ENCODE assay signal across 14 cellular contexts in genomic region chr14:90818715-90819114, GRCh38. TPM values are rescaled to one million over a fixed set of nuclear protein-coding genes. Genes with fewer than 3 reads are reported as not detected.
DNase-seq lines count a peak whose midpoint lies in the region; ATAC-seq and TF ChIP-seq lines count a peak whose summit lies in the region.
"Had no signal": no experiment of that assay in that cellular context is flagged by ENCODE, and none has a peak within 500 bp of the region (broad histone marks: within the 10 kb centered on the region; RNA-seq: fewer than 3 reads in every experiment).

No MANE protein-coding gene starts in this region.

- TF ChIP-seq CTCF in right lobe of liver (IDR thresholded peaks at IDR 0.05) (no peak), heart right ventricle (IDR thresholded peaks at IDR 0.05) (no peak)

- peak overlapping the region; percentile 21 for H3K14ac ChIP-seq in trophoblast cell (ENCODE audit: low read length)

- ATAC-seq in left lobe of liver (peak; percentile 28), right lobe of liver (peak; percentile 37 to 43 (median 40)), heart right ventricle (no peak)
- no peak for ATAC-seq in activated T-cell treated with anti-CD3 and anti-CD28 coated beads, Interleukin-2, amount 50 U/mL, for 72 hours (replicated peaks in 1 of 2)
- ATAC-seq: CD8-positive, alpha-beta T cell had no signal

- no peak overlapping the region for H3K4me3 ChIP-seq in right lobe of liver
- H3K4me3 ChIP-seq in trophoblast cell (ENCODE audit: low read depth, low read length), result no peak overlapping the region
- no peak overlapping the region for H3K4me3 ChIP-seq in heart right ventricle
- H3K4me3 ChIP-seq: HAP-1 had no signal

- H3K36me3 Mint-ChIP-seq in activated T-cell treated with anti-CD3 and anti-CD28 coated beads, Interleukin-2, amount 50 U/mL, for 72 hours (ENCODE audit: insufficient read depth in 2 of 2), result peaks cover 0 to 3% of the 10 kb centered on the region in 2 donors
- H3K36me3 Mint-ChIP-seq: CD4-positive, CD25-positive, alpha-beta regulatory T cell; CD8-positive, alpha-beta T cell had no signal

- peaks cover under 1 to 3% of the 10 kb centered on the region in 2 donors for H3K9me3 Mint-ChIP-seq in activated T-cell treated with anti-CD3 and anti-CD28 coated beads, Interleukin-2, amount 50 U/mL, for 72 hours

- no peaks in the 10 kb centered on the region for H3K36me3 ChIP-seq in right lobe of liver
- H3K36me3 ChIP-seq in trophoblast cell (ENCODE audit: control insufficient read depth in 1 of 2, insufficient read depth in 2 of 2, low read length in 2 of 2), result no peaks in the 10 kb centered on the region
- H3K36me3 ChIP-seq in heart right ventricle, result no peaks in the 10 kb centered on the region
- H3K36me3 ChIP-seq: HAP-1 had no signal

- H3K79me2 ChIP-seq in trophoblast cell (ENCODE audit: control insufficient read depth, insufficient read depth, low read length, poor library complexity), result peaks cover 11% of the 10 kb centered on the region

- no peaks in the 10 kb centered on the region for H3K27me3 ChIP-seq in right lobe of liver
- H3K27me3 ChIP-seq in trophoblast cell (ENCODE audit: insufficient read depth, low read length), result no peaks in the 10 kb centered on the region
- no peaks in the 10 kb centered on the region for H3K27me3 ChIP-seq in heart right ventricle

- no peak overlapping the region for H3K27ac Mint-ChIP-seq in activated T-cell treated with anti-CD3 and anti-CD28 coated beads, Interleukin-2, amount 50 U/mL, for 72 hours
- H3K27ac Mint-ChIP-seq: CD8-positive, alpha-beta T cell; HFFc6 had no signal

- TF ChIP-seq POLR2A in right lobe of liver (IDR thresholded peaks at IDR 0.05), result no peak

- H3K4me1 Mint-ChIP-seq in activated T-cell treated with anti-CD3 and anti-CD28 coated beads, Interleukin-2, amount 50 U/mL, for 72 hours (ENCODE audit: low read depth), result peaks cover 20% of the 10 kb centered on the region

- peaks cover 0 to 57% (median 27%) of the 10 kb centered on the region in 4 donors for H3K4me1 ChIP-seq in right lobe of liver
- H3K4me1 ChIP-seq in trophoblast cell (ENCODE audit: control insufficient read depth in 1 of 2, insufficient read depth in 2 of 2, low read length in 2 of 2), result peaks cover 17 to 37% of the 10 kb centered on the region in 2 experiments
- H3K4me1 ChIP-seq in heart right ventricle, result peaks cover 3 to 23% (median 14%) of the 10 kb centered on the region in 9 donors
- H3K4me1 ChIP-seq: HAP-1 had no signal

- H2AK5ac ChIP-seq in trophoblast cell (ENCODE audit: low read length), result peak overlapping the region; percentile 75

- peak overlapping the region; percentile 25 for H2BK12ac ChIP-seq in trophoblast cell (ENCODE audit: low read length)

- H3K4me2 ChIP-seq in trophoblast cell (ENCODE audit: low read length), result no peak overlapping the region

- no peak overlapping the region for H3K23ac ChIP-seq in trophoblast cell (ENCODE audit: low read length)

- H4K12ac ChIP-seq in trophoblast cell (ENCODE audit: low read depth, low read length), result no peak overlapping the region

- no peak overlapping the region for H3K4ac ChIP-seq in trophoblast cell (ENCODE audit: low read depth, low read length)

- WGBS in right lobe of liver (ENCODE audit: insufficient coverage, low coverage, low lambda C conversion rate, missing lambda C conversion rate), result 40% methylated on average over 1 of the region's 3 CpGs
- no CpG with 5 or more reads among the region's 3 CpGs for WGBS in trophoblast cell (ENCODE audit: extremely low coverage, insufficient coverage, insufficient read length)
- WGBS in heart right ventricle, 2 donors, result 87 to 89% methylated on average over 3 of the region's 3 CpGs

- peak overlapping the region; percentile 29 for H2BK5ac ChIP-seq in trophoblast cell (ENCODE audit: low read depth, low read length, poor library complexity)

- no peaks in the 10 kb centered on the region for H3K9me3 ChIP-seq in right lobe of liver
- peaks cover 4% of the 10 kb centered on the region for H3K9me3 ChIP-seq in trophoblast cell (ENCODE audit: insufficient read depth, low read depth, low read length)
- peaks cover 0 to 13% (median 9%) of the 10 kb centered on the region in 11 donors for H3K9me3 ChIP-seq in heart right ventricle
- H3K9me3 ChIP-seq: HAP-1 had no signal

- H2BK120ac ChIP-seq in trophoblast cell (ENCODE audit: insufficient read depth, low read length, poor library complexity), result peak overlapping the region; percentile 28

- peak overlapping the region; percentile 63 to 86 (median 76) for H3K27ac ChIP-seq in right lobe of liver
- peak overlapping the region; percentile 15 for H3K27ac ChIP-seq in trophoblast cell (ENCODE audit: low read depth, low read length)
- no peak overlapping the region for H3K27ac ChIP-seq in heart right ventricle

- H3K79me1 ChIP-seq in trophoblast cell (ENCODE audit: low read length), result peaks cover 20% of the 10 kb centered on the region

- peak; percentile 74 for DNase-seq in left lobe of liver (ENCODE audit: low spot score)
- DNase-seq in right lobe of liver, result peak in 1 of 3 donors; percentile 75
- DNase-seq in trophoblast cell, result peak in 1 of 2 donors; percentile 24
- DNase-seq in iPS-NIHi11 (ENCODE audit: low spot score), result no peak
- no peak for DNase-seq in activated T-cell treated with anti-CD3 and anti-CD28 coated beads, Interleukin-2, amount 50 U/mL, for 72 hours
- no peak for DNase-seq in heart right ventricle
- DNase-seq: C1 segment of cervical spinal cord; CD4-positive, CD25-positive, alpha-beta regulatory T cell; CD8-positive, alpha-beta T cell; DMS153; DND-41; GOT3; HFFc6 had no signal

- H3K18ac ChIP-seq in trophoblast cell (ENCODE audit: low read length), result no peak overlapping the region

- H2AFZ ChIP-seq in trophoblast cell (ENCODE audit: insufficient read depth, low read length, poor library complexity), result no peak overlapping the region

- peaks cover 21% of the 10 kb centered on the region for H3K27me3 Mint-ChIP-seq in activated T-cell treated with anti-CD3 and anti-CD28 coated beads, Interleukin-2, amount 50 U/mL, for 72 hours (ENCODE audit: low read depth)

- intact Hi-C loops in right lobe of liver (cut with DNase I), result loop anchor here in 1 of 2 donors (5.0 kb wide), 1 partner anchor 36 kb away; no protein-coding TSS in a partner anchor
- intact Hi-C loops in heart right ventricle (cut with DNase I), result loop anchor here in 2 of 10 donors (5.0 kb wide), 2 partner anchors 61 to 516 kb away; no protein-coding TSS in a partner anchor

- H3K4me3 Mint-ChIP-seq in activated T-cell treated with anti-CD3 and anti-CD28 coated beads, Interleukin-2, amount 50 U/mL, for 72 hours, result no peak overlapping the region
- H3K4me3 Mint-ChIP-seq: CD4-positive, CD25-positive, alpha-beta regulatory T cell; CD8-positive, alpha-beta T cell; HFFc6 had no signal

- H4K91ac ChIP-seq in trophoblast cell (ENCODE audit: low read depth, low read length), result peak overlapping the region; percentile 20

- H4K8ac ChIP-seq in trophoblast cell (ENCODE audit: low read depth, low read length), result peak overlapping the region; percentile 36

- H3K9ac ChIP-seq in trophoblast cell (ENCODE audit: low read length), result no peak overlapping the region

RNA-seq across cellular contexts. Expression of gene TTC7B, which starts 2.5 kb away (rescaled TPM):
- 32.4 TPM for total RNA-seq in left lobe of liver
- 10 to 100 TPM; 18.4 to 56.1 (median 37.5) TPM for total RNA-seq in right lobe of liver
- polyA plus RNA-seq in trophoblast cell (2013), result 92.4 and 94.7 TPM in 2 replicates
- total RNA-seq in activated T-cell treated with anti-CD3 and anti-CD28 coated beads, Interleukin-2, amount 50 U/mL, for 72 hours, result 10 to 100 TPM in 1 of 2 donors, 1 to 10 TPM in 1; 9.2 to 10.7 TPM
- 10 to 100 TPM; 59.1 to 79.4 (median 66.6) TPM for total RNA-seq in heart right ventricle
- 10 to 100 TPM; 23.0 to 23.5 TPM for polyA plus RNA-seq in heart right ventricle

Comparison
In these comparisons a context has a peak if more than half of its experiments do, and no peak if none do; other contexts are left out.
1. ATAC-seq: peak in left lobe of liver (single experiment) and right lobe of liver (4 of 4); none in activated T-cell treated with anti-CD3 and anti-CD28 coated beads, Interleukin-2, amount 50 U/mL, for 72 hours (0 of 2) and heart right ventricle (0 of 8).
2. H3K27ac ChIP-seq: peak in right lobe of liver (3 of 3) and trophoblast cell (single experiment); none in heart right ventricle (0 of 10).